In the genomic region with DNA sequence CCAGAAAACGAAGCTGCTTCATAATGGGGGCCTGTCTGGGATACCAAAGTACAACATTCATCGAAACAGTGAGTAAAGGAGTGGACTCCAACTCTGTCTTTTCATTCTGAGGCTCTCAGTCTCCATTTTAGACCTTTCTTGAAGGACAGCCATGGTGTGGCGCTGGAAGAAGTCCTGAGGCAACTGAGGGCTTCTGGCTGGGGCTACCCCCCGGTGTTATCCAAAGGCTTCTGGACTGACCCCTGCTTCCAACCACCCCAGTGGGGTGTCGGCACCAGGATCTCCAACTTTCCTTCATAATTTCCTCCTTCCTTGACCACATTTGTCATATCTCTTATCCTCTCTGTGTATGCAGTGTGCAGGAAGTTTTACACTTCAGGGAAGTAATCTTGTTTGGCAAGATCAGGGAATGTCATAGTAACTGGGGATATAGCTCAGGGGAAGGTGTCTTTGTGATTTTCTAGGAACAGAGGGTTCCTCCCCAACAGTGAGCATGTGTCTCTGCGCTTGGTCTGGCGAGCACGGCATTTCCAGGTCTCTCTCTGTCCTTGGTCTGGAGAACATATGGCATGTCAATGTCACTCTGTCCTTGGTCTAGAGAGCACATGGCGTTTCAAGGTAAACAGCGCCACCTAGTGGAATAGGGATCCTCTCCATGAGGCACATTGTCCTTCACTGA, we compare ENCODE assay signal across 1 cellular context.
TF ChIP-seq lines count a peak whose summit lies in the region.

No MANE protein-coding gene starts in this region.

TF ChIP-seq in K562, 482 proteins besides CTCF, POLR2A, EP300 and RAD21 (continued from another document and continues in another):
- TF ChIP-seq MIER1 (IDR thresholded peaks at IDR 0.05; ENCODE audit: low read depth) (no peak; the same call in 1 of the 2 replicates), HEY1 (CRISPR knock-in tag; IDR thresholded peaks at IDR 0.05; ENCODE audit: borderline replicate concordance) (no peak), ZKSCAN1 (IDR thresholded peaks at IDR 0.05; ENCODE audit: low read depth, low read length) (no peak), MTA2 (IDR thresholded peaks at IDR 0.05; ENCODE audit: low read depth) (no peak), ZBED1 (IDR thresholded peaks at IDR 0.05) (peak; percentile 6; the same call in 1 of the 2 replicates), CBFA2T2 (conservative IDR thresholded peaks at IDR 0.05) (no peak), ZFP1 (CRISPR knock-in tag; IDR thresholded peaks at IDR 0.05) (no peak), CCAR2 (IDR thresholded peaks at IDR 0.05; ENCODE audit: low read depth, low read length) (no peak), ZC3H4 (CRISPR knock-in tag; IDR thresholded peaks at IDR 0.05; ENCODE audit: borderline replicate concordance) (no peak), GABPB1 (CRISPR knock-in tag; IDR thresholded peaks at IDR 0.05) (no peak), ZNF644 (tag; IDR thresholded peaks at IDR 0.05; ENCODE audit: low read depth) (no peak), BRD9 (IDR thresholded peaks at IDR 0.05; ENCODE audit: low read depth, partially characterized antibody) (peak; percentile 93), CSDE1 (IDR thresholded peaks at IDR 0.05) (no peak), HNRNPH1 (optimal IDR thresholded peaks at IDR 0.05; ENCODE audit: low read depth, low read length) (no peak), LEF1 (IDR thresholded peaks at IDR 0.05) (no peak), CHCHD3 (CRISPR knock-in tag; IDR thresholded peaks at IDR 0.05) (no peak), ZNF408 (CRISPR knock-in tag; IDR thresholded peaks at IDR 0.05; ENCODE audit: low read depth) (no peak), NFATC3 (IDR thresholded peaks at IDR 0.05) (no peak), KAT8 (IDR thresholded peaks at IDR 0.05; ENCODE audit: low read depth) (no peak), PURB (CRISPR knock-in tag; IDR thresholded peaks at IDR 0.05; ENCODE audit: low read depth) (no peak), SMAD1 (IDR thresholded peaks at IDR 0.05; ENCODE audit: low read depth, low read length, partially characterized antibody) (no peak), HDAC3 (IDR thresholded peaks at IDR 0.05; ENCODE audit: borderline replicate concordance, partially characterized antibody) (no peak), GATAD2B (IDR thresholded peaks at IDR 0.05; ENCODE audit: borderline replicate concordance) (no peak), ZNF175 (CRISPR knock-in tag; IDR thresholded peaks at IDR 0.05; ENCODE audit: low read depth) (peak; percentile 31; the same call in 1 of the 2 replicates), RBFOX2 (IDR thresholded peaks at IDR 0.05; ENCODE audit: low read depth, low read length) (no peak), FOXM1 (IDR thresholded peaks at IDR 0.05; ENCODE audit: low read depth) (0 out of 2 replicates have a peak, but pooled peaks have one; percentile 11), FOXM1 (CRISPR knock-in tag; IDR thresholded peaks at IDR 0.05; ENCODE audit: low read depth) (no peak), ZBTB8A (IDR thresholded peaks at IDR 0.05; ENCODE audit: partially characterized antibody) (no peak), NRF1 (conservative IDR thresholded peaks at IDR 0.05 in 1 of 2, IDR thresholded peaks at IDR 0.05 in 1 of 2) (peak in 1 of 2 experiments; percentile 32; a peak in 2 of 4 replicates), RFX5 (IDR thresholded peaks at IDR 0.05; ENCODE audit: low read depth, low read length) (no peak), MAZ (CRISPR knock-in tag; conservative IDR thresholded peaks at IDR 0.05 in 1 of 2, IDR thresholded peaks at IDR 0.05 in 1 of 2) (peak in 1 of 2 experiments; percentile 64; a peak in 2 of 4 replicates), RCOR1 (IDR thresholded peaks at IDR 0.05; ENCODE audit: borderline replicate concordance in 1 of 2, low read depth in 2 of 2, low read length in 2 of 2) (peak in 1 of 2 experiments; percentile 63; a peak in 1 of 4 replicates), TFAM (CRISPR knock-in tag; conservative IDR thresholded peaks at IDR 0.05) (no peak), U2AF1 (optimal IDR thresholded peaks at IDR 0.05; ENCODE audit: low read depth, low read length) (no peak), POLR2AphosphoS2 (IDR thresholded peaks at IDR 0.05; ENCODE audit: low read length) (no peak), GTF2F1 (IDR thresholded peaks at IDR 0.05; ENCODE audit: low read depth, low read length) (no peak)
- TF ChIP-seq, protein P1, sequence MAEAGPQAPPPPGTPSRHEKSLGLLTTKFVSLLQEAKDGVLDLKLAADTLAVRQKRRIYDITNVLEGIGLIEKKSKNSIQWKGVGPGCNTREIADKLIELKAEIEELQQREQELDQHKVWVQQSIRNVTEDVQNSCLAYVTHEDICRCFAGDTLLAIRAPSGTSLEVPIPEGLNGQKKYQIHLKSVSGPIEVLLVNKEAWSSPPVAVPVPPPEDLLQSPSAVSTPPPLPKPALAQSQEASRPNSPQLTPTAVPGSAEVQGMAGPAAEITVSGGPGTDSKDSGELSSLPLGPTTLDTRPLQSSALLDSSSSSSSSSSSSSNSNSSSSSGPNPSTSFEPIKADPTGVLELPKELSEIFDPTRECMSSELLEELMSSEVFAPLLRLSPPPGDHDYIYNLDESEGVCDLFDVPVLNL (CRISPR knock-in tag; IDR thresholded peaks at IDR 0.05; ENCODE audit: low read depth) = no peak
- TF ChIP-seq, protein P2, sequence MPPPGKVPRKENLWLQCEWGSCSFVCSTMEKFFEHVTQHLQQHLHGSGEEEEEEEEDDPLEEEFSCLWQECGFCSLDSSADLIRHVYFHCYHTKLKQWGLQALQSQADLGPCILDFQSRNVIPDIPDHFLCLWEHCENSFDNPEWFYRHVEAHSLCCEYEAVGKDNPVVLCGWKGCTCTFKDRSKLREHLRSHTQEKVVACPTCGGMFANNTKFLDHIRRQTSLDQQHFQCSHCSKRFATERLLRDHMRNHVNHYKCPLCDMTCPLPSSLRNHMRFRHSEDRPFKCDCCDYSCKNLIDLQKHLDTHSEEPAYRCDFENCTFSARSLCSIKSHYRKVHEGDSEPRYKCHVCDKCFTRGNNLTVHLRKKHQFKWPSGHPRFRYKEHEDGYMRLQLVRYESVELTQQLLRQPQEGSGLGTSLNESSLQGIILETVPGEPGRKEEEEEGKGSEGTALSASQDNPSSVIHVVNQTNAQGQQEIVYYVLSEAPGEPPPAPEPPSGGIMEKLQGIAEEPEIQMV (tag; conservative IDR thresholded peaks at IDR 0.05; ENCODE audit: low read depth) = no peak
- TF ChIP-seq, protein P3, sequence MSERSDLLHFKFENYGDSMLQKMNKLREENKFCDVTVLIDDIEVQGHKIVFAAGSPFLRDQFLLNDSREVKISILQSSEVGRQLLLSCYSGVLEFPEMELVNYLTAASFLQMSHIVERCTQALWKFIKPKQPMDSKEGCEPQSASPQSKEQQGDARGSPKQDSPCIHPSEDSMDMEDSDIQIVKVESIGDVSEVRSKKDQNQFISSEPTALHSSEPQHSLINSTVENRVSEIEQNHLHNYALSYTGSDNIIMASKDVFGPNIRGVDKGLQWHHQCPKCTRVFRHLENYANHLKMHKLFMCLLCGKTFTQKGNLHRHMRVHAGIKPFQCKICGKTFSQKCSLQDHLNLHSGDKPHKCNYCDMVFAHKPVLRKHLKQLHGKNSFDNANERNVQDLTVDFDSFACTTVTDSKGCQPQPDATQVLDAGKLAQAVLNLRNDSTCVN (CRISPR knock-in tag; IDR thresholded peaks at IDR 0.05) = no peak
- TF ChIP-seq, protein P4, sequence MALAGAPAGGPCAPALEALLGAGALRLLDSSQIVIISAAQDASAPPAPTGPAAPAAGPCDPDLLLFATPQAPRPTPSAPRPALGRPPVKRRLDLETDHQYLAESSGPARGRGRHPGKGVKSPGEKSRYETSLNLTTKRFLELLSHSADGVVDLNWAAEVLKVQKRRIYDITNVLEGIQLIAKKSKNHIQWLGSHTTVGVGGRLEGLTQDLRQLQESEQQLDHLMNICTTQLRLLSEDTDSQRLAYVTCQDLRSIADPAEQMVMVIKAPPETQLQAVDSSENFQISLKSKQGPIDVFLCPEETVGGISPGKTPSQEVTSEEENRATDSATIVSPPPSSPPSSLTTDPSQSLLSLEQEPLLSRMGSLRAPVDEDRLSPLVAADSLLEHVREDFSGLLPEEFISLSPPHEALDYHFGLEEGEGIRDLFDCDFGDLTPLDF (CRISPR knock-in tag; IDR thresholded peaks at IDR 0.05) = no peak
- TF ChIP-seq, protein P5, sequence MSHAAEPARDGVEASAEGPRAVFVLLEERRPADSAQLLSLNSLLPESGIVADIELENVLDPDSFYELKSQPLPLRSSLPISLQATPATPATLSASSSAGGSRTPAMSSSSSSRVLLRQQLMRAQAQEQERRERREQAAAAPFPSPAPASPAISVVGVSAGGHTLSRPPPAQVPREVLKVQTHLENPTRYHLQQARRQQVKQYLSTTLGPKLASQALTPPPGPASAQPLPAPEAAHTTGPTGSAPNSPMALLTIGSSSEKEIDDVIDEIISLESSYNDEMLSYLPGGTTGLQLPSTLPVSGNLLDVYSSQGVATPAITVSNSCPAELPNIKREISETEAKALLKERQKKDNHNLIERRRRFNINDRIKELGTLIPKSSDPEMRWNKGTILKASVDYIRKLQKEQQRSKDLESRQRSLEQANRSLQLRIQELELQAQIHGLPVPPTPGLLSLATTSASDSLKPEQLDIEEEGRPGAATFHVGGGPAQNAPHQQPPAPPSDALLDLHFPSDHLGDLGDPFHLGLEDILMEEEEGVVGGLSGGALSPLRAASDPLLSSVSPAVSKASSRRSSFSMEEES (CRISPR knock-in tag; IDR thresholded peaks at IDR 0.05) = no peak
- TF ChIP-seq, protein P6, sequence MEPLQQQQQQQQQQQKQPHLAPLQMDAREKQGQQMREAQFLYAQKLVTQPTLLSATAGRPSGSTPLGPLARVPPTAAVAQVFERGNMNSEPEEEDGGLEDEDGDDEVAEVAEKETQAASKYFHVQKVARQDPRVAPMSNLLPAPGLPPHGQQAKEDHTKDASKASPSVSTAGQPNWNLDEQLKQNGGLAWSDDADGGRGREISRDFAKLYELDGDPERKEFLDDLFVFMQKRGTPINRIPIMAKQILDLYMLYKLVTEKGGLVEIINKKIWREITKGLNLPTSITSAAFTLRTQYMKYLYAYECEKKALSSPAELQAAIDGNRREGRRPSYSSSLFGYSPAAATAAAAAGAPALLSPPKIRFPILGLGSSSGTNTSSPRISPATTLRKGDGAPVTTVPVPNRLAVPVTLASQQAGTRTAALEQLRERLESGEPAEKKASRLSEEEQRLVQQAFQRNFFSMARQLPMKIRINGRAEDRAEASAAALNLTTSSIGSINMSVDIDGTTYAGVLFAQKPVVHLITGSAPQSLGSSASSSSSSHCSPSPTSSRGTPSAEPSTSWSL (CRISPR knock-in tag; IDR thresholded peaks at IDR 0.05; ENCODE audit: borderline replicate concordance) = no peak
- TF ChIP-seq, protein P7, sequence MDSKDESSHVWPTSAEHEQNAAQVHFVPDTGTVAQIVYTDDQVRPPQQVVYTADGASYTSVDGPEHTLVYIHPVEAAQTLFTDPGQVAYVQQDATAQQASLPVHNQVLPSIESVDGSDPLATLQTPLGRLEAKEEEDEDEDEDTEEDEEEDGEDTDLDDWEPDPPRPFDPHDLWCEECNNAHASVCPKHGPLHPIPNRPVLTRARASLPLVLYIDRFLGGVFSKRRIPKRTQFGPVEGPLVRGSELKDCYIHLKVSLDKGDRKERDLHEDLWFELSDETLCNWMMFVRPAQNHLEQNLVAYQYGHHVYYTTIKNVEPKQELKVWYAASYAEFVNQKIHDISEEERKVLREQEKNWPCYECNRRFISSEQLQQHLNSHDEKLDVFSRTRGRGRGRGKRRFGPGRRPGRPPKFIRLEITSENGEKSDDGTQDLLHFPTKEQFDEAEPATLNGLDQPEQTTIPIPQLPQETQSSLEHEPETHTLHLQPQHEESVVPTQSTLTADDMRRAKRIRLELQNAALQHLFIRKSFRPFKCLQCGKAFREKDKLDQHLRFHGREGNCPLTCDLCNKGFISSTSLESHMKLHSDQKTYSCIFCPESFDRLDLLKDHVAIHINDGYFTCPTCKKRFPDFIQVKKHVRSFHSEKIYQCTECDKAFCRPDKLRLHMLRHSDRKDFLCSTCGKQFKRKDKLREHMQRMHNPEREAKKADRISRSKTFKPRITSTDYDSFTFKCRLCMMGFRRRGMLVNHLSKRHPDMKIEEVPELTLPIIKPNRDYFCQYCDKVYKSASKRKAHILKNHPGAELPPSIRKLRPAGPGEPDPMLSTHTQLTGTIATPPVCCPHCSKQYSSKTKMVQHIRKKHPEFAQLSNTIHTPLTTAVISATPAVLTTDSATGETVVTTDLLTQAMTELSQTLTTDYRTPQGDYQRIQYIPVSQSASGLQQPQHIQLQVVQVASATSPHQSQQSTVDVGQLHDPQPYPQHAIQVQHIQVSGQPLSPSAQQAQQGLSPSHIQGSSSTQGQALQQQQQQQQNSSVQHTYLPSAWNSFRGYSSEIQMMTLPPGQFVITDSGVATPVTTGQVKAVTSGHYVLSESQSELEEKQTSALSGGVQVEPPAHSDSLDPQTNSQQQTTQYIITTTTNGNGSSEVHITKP (IDR thresholded peaks at IDR 0.05; ENCODE audit: partially characterized antibody) = no peak
- TF ChIP-seq, protein P8, sequence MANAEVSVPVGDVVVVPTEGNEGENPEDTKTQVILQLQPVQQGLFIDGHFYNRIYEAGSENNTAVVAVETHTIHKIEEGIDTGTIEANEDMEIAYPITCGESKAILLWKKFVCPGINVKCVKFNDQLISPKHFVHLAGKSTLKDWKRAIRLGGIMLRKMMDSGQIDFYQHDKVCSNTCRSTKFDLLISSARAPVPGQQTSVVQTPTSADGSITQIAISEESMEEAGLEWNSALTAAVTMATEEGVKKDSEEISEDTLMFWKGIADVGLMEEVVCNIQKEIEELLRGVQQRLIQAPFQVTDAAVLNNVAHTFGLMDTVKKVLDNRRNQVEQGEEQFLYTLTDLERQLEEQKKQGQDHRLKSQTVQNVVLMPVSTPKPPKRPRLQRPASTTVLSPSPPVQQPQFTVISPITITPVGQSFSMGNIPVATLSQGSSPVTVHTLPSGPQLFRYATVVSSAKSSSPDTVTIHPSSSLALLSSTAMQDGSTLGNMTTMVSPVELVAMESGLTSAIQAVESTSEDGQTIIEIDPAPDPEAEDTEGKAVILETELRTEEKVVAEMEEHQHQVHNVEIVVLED (CRISPR knock-in tag; IDR thresholded peaks at IDR 0.05) = no peak
- TF ChIP-seq, protein P9, sequence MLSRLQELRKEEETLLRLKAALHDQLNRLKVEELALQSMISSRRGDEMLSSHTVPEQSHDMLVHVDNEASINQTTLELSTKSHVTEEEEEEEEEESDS (CRISPR knock-in tag; IDR thresholded peaks at IDR 0.05) = no peak
